1 cellular context compared by ENCODE assay signal in the genomic region with DNA sequence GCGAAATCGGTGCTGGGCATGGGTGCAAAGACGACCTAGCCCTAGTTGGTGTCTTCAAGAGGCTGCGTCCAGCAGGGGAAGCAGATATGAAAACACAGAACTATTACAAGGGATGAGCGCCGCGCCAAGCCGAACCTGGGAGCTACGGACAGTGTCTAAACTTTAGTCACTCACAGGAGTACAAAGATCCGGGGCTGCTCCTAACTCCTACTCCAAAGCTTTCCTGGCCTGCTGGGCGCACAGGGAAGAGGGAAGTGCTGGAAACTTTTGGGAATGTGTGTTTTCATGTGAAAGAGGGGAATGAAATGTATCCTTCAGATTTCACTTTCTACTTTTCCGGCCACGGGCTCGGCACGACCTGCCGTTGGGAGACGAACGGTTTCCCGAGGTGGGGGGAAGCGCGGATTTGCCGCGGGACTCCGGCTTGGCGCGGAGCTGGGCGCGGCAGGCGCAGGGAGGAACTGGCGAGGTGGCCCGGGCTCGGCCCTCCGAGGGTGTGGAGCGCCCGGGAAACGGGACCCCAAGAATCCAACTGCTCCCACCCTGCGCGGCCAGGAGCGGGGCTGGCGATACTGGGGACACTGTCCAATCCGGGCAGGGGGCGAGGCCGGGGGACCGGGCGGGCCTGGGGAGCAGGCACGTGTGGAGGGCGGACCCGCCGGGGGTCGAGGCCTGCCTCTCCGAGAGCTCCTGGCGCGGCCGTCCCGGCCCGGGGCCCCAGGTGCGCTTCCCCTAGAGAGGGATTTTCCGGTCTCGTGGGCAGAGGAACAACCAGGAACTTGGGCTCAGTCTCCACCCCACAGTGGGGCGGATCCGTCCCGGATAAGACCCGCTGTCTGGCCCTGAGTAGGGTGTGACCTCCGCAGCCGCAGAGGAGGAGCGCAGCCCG.
A peak's percentile ranks its signal among the peaks of the same experiment; 100 is the strongest.
TF ChIP-seq lines count a peak whose summit lies in the region.

A gene (plus strand): TSS at position 854 of the 889 bp plus-strand sequence. CDS start 39,432 bp downstream, outside the sequence.

TF ChIP-seq in K562, 482 proteins besides CTCF, POLR2A, EP300 and RAD21 (continues in another document):
- 0 out of 2 replicates have a peak, but pooled peaks have one; percentile 17 for TF ChIP-seq CREB1 (IDR thresholded peaks at IDR 0.05)
- peak; percentile 31; the same call in 1 of the 2 replicates for TF ChIP-seq CREB1 (CRISPR knock-in tag; IDR thresholded peaks at IDR 0.05)
- peak; percentile 60 for TF ChIP-seq CXXC5 (CRISPR knock-in tag; IDR thresholded peaks at IDR 0.05)
- TF ChIP-seq, protein P1, sequence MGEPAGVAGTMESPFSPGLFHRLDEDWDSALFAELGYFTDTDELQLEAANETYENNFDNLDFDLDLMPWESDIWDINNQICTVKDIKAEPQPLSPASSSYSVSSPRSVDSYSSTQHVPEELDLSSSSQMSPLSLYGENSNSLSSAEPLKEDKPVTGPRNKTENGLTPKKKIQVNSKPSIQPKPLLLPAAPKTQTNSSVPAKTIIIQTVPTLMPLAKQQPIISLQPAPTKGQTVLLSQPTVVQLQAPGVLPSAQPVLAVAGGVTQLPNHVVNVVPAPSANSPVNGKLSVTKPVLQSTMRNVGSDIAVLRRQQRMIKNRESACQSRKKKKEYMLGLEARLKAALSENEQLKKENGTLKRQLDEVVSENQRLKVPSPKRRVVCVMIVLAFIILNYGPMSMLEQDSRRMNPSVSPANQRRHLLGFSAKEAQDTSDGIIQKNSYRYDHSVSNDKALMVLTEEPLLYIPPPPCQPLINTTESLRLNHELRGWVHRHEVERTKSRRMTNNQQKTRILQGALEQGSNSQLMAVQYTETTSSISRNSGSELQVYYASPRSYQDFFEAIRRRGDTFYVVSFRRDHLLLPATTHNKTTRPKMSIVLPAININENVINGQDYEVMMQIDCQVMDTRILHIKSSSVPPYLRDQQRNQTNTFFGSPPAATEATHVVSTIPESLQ (CRISPR knock-in tag; IDR thresholded peaks at IDR 0.05) = no peak
- TF ChIP-seq, protein P2, sequence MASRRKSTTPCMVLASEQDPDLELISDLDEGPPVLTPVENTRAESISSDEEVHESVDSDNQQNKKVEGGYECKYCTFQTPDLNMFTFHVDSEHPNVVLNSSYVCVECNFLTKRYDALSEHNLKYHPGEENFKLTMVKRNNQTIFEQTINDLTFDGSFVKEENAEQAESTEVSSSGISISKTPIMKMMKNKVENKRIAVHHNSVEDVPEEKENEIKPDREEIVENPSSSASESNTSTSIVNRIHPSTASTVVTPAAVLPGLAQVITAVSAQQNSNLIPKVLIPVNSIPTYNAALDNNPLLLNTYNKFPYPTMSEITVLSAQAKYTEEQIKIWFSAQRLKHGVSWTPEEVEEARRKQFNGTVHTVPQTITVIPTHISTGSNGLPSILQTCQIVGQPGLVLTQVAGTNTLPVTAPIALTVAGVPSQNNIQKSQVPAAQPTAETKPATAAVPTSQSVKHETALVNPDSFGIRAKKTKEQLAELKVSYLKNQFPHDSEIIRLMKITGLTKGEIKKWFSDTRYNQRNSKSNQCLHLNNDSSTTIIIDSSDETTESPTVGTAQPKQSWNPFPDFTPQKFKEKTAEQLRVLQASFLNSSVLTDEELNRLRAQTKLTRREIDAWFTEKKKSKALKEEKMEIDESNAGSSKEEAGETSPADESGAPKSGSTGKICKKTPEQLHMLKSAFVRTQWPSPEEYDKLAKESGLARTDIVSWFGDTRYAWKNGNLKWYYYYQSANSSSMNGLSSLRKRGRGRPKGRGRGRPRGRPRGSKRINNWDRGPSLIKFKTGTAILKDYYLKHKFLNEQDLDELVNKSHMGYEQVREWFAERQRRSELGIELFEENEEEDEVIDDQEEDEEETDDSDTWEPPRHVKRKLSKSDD (conservative IDR thresholded peaks at IDR 0.05; ENCODE audit: low read length) = no peak
- TF ChIP-seq RBBP5 (IDR thresholded peaks at IDR 0.05; ENCODE audit: borderline replicate concordance, insufficient read depth, low read length, poor library complexity, severe bottlenecking) = peak; percentile 69
- TF ChIP-seq KAT7 (CRISPR knock-in tag; IDR thresholded peaks at IDR 0.05; ENCODE audit: borderline replicate concordance) = 0 out of 2 replicates have a peak, but pooled peaks have one; percentile 23
- TF ChIP-seq, protein P3, sequence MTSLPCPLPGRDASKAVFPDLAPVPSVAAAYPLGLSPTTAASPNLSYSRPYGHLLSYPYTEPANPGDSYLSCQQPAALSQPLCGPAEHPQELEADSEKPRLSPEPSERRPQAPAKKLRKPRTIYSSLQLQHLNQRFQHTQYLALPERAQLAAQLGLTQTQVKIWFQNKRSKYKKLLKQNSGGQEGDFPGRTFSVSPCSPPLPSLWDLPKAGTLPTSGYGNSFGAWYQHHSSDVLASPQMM (CRISPR knock-in tag; IDR thresholded peaks at IDR 0.05) = no peak
- no peak; the same call in 1 of the 2 replicates for TF ChIP-seq DPF2 (IDR thresholded peaks at IDR 0.05)
- peak; percentile 30 for TF ChIP-seq SAP30 (IDR thresholded peaks at IDR 0.05; ENCODE audit: borderline replicate concordance, insufficient read depth, low read depth, low read length, poor library complexity, severe bottlenecking)
- peak; percentile 73 for TF ChIP-seq SUPT5H (IDR thresholded peaks at IDR 0.05)
- TF ChIP-seq SMAD4 (CRISPR knock-in tag; conservative IDR thresholded peaks at IDR 0.05) = peak; percentile 62
- peak; percentile 41; the same call in 1 of the 2 replicates for TF ChIP-seq MYC (IDR thresholded peaks at IDR 0.05; ENCODE audit: low read depth, low read length)
- TF ChIP-seq MYC (CRISPR knock-in tag; IDR thresholded peaks at IDR 0.05; ENCODE audit: borderline replicate concordance, low read depth) = no peak
- peak; percentile 56; the same call in 1 of the 2 replicates for TF ChIP-seq POLR2AphosphoS5 (IDR thresholded peaks at IDR 0.05; ENCODE audit: control insufficient read depth, insufficient read depth, low read depth, low read length)
- TF ChIP-seq, protein P4, sequence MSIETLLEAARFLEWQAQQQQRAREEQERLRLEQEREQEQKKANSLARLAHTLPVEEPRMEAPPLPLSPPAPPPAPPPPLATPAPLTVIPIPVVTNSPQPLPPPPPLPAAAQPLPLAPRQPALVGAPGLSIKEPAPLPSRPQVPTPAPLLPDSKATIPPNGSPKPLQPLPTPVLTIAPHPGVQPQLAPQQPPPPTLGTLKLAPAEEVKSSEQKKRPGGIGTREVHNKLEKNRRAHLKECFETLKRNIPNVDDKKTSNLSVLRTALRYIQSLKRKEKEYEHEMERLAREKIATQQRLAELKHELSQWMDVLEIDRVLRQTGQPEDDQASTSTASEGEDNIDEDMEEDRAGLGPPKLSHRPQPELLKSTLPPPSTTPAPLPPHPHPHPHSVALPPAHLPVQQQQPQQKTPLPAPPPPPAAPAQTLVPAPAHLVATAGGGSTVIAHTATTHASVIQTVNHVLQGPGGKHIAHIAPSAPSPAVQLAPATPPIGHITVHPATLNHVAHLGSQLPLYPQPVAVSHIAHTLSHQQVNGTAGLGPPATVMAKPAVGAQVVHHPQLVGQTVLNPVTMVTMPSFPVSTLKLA (conservative IDR thresholded peaks at IDR 0.05) = peak in 1 of 2 experiments; percentile 75; a peak in 3 of 4 replicates
- TF ChIP-seq, protein P5, sequence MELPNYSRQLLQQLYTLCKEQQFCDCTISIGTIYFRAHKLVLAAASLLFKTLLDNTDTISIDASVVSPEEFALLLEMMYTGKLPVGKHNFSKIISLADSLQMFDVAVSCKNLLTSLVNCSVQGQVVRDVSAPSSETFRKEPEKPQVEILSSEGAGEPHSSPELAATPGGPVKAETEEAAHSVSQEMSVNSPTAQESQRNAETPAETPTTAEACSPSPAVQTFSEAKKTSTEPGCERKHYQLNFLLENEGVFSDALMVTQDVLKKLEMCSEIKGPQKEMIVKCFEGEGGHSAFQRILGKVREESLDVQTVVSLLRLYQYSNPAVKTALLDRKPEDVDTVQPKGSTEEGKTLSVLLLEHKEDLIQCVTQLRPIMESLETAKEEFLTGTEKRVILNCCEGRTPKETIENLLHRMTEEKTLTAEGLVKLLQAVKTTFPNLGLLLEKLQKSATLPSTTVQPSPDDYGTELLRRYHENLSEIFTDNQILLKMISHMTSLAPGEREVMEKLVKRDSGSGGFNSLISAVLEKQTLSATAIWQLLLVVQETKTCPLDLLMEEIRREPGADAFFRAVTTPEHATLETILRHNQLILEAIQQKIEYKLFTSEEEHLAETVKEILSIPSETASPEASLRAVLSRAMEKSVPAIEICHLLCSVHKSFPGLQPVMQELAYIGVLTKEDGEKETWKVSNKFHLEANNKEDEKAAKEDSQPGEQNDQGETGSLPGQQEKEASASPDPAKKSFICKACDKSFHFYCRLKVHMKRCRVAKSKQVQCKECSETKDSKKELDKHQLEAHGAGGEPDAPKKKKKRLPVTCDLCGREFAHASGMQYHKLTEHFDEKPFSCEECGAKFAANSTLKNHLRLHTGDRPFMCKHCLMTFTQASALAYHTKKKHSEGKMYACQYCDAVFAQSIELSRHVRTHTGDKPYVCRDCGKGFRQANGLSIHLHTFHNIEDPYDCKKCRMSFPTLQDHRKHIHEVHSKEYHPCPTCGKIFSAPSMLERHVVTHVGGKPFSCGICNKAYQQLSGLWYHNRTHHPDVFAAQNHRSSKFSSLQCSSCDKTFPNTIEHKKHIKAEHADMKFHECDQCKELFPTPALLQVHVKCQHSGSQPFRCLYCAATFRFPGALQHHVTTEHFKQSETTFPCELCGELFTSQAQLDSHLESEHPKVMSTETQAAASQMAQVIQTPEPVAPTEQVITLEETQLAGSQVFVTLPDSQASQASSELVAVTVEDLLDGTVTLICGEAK (IDR thresholded peaks at IDR 0.05) = 0 out of 2 replicates have a peak, but pooled peaks have one; percentile 36
- TF ChIP-seq, protein P5 (CRISPR knock-in tag; IDR thresholded peaks at IDR 0.05) = no peak
- TF ChIP-seq RCOR1 (IDR thresholded peaks at IDR 0.05; ENCODE audit: borderline replicate concordance in 1 of 2, low read depth in 2 of 2, low read length in 2 of 2) = peak in 1 of 2 experiments; percentile 36; a peak in 1 of 4 replicates
- TF ChIP-seq, protein P6, sequence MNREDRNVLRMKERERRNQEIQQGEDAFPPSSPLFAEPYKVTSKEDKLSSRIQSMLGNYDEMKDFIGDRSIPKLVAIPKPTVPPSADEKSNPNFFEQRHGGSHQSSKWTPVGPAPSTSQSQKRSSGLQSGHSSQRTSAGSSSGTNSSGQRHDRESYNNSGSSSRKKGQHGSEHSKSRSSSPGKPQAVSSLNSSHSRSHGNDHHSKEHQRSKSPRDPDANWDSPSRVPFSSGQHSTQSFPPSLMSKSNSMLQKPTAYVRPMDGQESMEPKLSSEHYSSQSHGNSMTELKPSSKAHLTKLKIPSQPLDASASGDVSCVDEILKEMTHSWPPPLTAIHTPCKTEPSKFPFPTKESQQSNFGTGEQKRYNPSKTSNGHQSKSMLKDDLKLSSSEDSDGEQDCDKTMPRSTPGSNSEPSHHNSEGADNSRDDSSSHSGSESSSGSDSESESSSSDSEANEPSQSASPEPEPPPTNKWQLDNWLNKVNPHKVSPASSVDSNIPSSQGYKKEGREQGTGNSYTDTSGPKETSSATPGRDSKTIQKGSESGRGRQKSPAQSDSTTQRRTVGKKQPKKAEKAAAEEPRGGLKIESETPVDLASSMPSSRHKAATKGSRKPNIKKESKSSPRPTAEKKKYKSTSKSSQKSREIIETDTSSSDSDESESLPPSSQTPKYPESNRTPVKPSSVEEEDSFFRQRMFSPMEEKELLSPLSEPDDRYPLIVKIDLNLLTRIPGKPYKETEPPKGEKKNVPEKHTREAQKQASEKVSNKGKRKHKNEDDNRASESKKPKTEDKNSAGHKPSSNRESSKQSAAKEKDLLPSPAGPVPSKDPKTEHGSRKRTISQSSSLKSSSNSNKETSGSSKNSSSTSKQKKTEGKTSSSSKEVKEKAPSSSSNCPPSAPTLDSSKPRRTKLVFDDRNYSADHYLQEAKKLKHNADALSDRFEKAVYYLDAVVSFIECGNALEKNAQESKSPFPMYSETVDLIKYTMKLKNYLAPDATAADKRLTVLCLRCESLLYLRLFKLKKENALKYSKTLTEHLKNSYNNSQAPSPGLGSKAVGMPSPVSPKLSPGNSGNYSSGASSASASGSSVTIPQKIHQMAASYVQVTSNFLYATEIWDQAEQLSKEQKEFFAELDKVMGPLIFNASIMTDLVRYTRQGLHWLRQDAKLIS (CRISPR knock-in tag; IDR thresholded peaks at IDR 0.05) = peak; percentile 21; the same call in 1 of the 2 replicates
- peak; percentile 45; the same call in 1 of the 2 replicates for TF ChIP-seq RB1 (IDR thresholded peaks at IDR 0.05; ENCODE audit: low read depth)
- 0 out of 2 replicates have a peak, but pooled peaks have one; percentile 40 for TF ChIP-seq ZEB2 (IDR thresholded peaks at IDR 0.05)
- TF ChIP-seq NRF1 (conservative IDR thresholded peaks at IDR 0.05 in 1 of 2, IDR thresholded peaks at IDR 0.05 in 1 of 2) = peak; percentile 51 to 60
- TF ChIP-seq, protein P7, sequence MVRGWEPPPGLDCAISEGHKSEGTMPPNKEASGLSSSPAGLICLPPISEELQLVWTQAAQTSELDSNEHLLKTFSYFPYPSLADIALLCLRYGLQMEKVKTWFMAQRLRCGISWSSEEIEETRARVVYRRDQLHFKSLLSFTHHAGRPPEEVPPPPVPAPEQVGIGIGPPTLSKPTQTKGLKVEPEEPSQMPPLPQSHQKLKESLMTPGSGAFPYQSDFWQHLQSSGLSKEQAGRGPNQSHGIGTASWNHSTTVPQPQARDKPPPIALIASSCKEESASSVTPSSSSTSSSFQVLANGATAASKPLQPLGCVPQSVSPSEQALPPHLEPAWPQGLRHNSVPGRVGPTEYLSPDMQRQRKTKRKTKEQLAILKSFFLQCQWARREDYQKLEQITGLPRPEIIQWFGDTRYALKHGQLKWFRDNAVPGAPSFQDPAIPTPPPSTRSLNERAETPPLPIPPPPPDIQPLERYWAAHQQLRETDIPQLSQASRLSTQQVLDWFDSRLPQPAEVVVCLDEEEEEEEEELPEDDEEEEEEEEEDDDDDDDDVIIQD (CRISPR knock-in tag; IDR thresholded peaks at IDR 0.05) = no peak
- TF ChIP-seq RNF2 (IDR thresholded peaks at IDR 0.05) = peak; percentile 20; the same call in 1 of the 2 replicates
- TF ChIP-seq NR4A1 (CRISPR knock-in tag; IDR thresholded peaks at IDR 0.05) = no peak
- TF ChIP-seq NR4A1 (tag; IDR thresholded peaks at IDR 0.05) = no peak
